Comparison of ENCODE assay signal across 9 cellular contexts in genomic region chr15:48965972-48966371, GRCh38. TPM values are rescaled to one million over a fixed set of nuclear protein-coding genes. Genes with fewer than 3 reads are reported as not detected.
DNase-seq lines count a peak whose midpoint lies in the region; ATAC-seq and TF ChIP-seq lines count a peak whose summit lies in the region.
"Had no signal": no experiment of that assay in that cellular context is flagged by ENCODE, and none has a peak within 500 bp of the region (broad histone marks: within the 10 kb centered on the region; RNA-seq: fewer than 3 reads in every experiment).

No MANE protein-coding gene starts in this region.

- H3K9ac ChIP-seq in mesenchymal stem cell (ENCODE audit: low read length), result no peak overlapping the region

- POLR2A ChIA-PET in BJ (lab: Charles Lee), result no interaction called here

- no peak overlapping the region for H2AK5ac ChIP-seq in mesenchymal stem cell (ENCODE audit: low read length, severe bottlenecking)

- intact Hi-C loops in Right ventricle myocardium superior (cut with DNase I), result no loop called here

- peaks cover 8% of the 10 kb centered on the region for H3K4me1 ChIP-seq in mesenchymal stem cell (ENCODE audit: control insufficient read depth, insufficient read depth, low read depth, low read length)

- no peak overlapping the region for H3K27ac ChIP-seq in mesenchymal stem cell (ENCODE audit: low read length, poor library complexity, severe bottlenecking)

- peaks cover 32% of the 10 kb centered on the region for H3K4me1 Mint-ChIP-seq in T-helper 1 cell treated with Interleukin-12 subunit alpha and Interleukin-12 subunit beta and Interleukin-4 antibody, amounts not matched to agents 30 μg/mL and 1 μg/mL, for 36 hours (ENCODE audit: low read depth)

- no peak overlapping the region for H2BK15ac ChIP-seq in mesenchymal stem cell (ENCODE audit: low read depth, poor library complexity, severe bottlenecking)

- no peak overlapping the region for H4K91ac ChIP-seq in mesenchymal stem cell (ENCODE audit: low read length)

- H2BK12ac ChIP-seq in mesenchymal stem cell (ENCODE audit: low read length in 2 of 2), result no peak overlapping the region

- no peaks in the 10 kb centered on the region for H3K79me1 ChIP-seq in mesenchymal stem cell (replicated peaks; ENCODE audit: low read length, poor library complexity, severe bottlenecking)

- no peak overlapping the region for H4K8ac ChIP-seq in mesenchymal stem cell (ENCODE audit: low read length)

- H3K4me3 Mint-ChIP-seq in T-helper 1 cell treated with Interleukin-12 subunit alpha and Interleukin-12 subunit beta and Interleukin-4 antibody, amounts not matched to agents 30 μg/mL and 1 μg/mL, for 36 hours, result peak overlapping the region; percentile 5

- no peaks in the 10 kb centered on the region for H3K36me3 ChIP-seq in BJ (ENCODE audit: control insufficient read depth, insufficient read depth, low read length)
- no peaks in the 10 kb centered on the region for H3K36me3 ChIP-seq in mesenchymal stem cell (ENCODE audit: control insufficient read depth in 1 of 2, insufficient read depth in 2 of 2, low read depth in 1 of 2, low read length in 2 of 2)

- H3K23ac ChIP-seq in mesenchymal stem cell (ENCODE audit: low read length in 2 of 2), result no peak overlapping the region

- H3K14ac ChIP-seq in mesenchymal stem cell (ENCODE audit: low read length in 2 of 2), result no peak overlapping the region

- peak; percentile 46 for ATAC-seq in GM19023 (IDR thresholded peaks at IDR 0.05; ENCODE audit: unreplicated experiment)
- ATAC-seq in HG03175 (IDR thresholded peaks at IDR 0.05; ENCODE audit: unreplicated experiment), result peak; percentile 56
- ATAC-seq in Right ventricle myocardium superior (ENCODE audit: poor library complexity), result no peak

- CTCF ChIA-PET in BJ (lab: Yijun Ruan, JAX), result interaction anchor here (0.6 to 5.2 kb wide), 12 partner anchors 9 to 179 kb away, joined by 3 to 48 read pairs (median 6); partner anchors contain the start of gene EID1

- no peak overlapping the region for H2AFZ ChIP-seq in mesenchymal stem cell (ENCODE audit: low read depth, low read length)

- peak; percentile 56 for TF ChIP-seq CTCF in BJ (IDR thresholded peaks at IDR 0.05; ENCODE audit: insufficient read depth, low read depth, low read length)

- H3K27me3 ChIP-seq in BJ (ENCODE audit: control insufficient read depth, insufficient read depth, low read length), result no peaks in the 10 kb centered on the region
- H3K27me3 ChIP-seq in mesenchymal stem cell (ENCODE audit: control insufficient read depth in 1 of 2, insufficient read depth in 1 of 2, low read length in 2 of 2), result no peaks in the 10 kb centered on the region

- DNase-seq in BJ (ENCODE audit: low read depth) (no peak), mesenchymal stem cell (peak; percentile 71), NCI-H1694 (lab: John Stamatoyannopoulos, UW) (no peak), T-helper 9 cell (no peak), Right ventricle myocardium superior (no peak)

- H3K9me3 Mint-ChIP-seq in T-helper 1 cell treated with Interleukin-12 subunit alpha and Interleukin-12 subunit beta and Interleukin-4 antibody, amounts not matched to agents 30 μg/mL and 1 μg/mL, for 36 hours, result no peaks in the 10 kb centered on the region

- peak overlapping the region; percentile 85 for H3K27ac Mint-ChIP-seq in T-helper 1 cell treated with Interleukin-12 subunit alpha and Interleukin-12 subunit beta and Interleukin-4 antibody, amounts not matched to agents 30 μg/mL and 1 μg/mL, for 36 hours

- H3K18ac ChIP-seq in mesenchymal stem cell (ENCODE audit: low read depth in 1 of 2, low read length in 2 of 2), result no peak overlapping the region

- peaks cover 8% of the 10 kb centered on the region for H3K27me3 Mint-ChIP-seq in T-helper 1 cell treated with Interleukin-12 subunit alpha and Interleukin-12 subunit beta and Interleukin-4 antibody, amounts not matched to agents 30 μg/mL and 1 μg/mL, for 36 hours (ENCODE audit: low read depth)

- H3K9me3 ChIP-seq in mesenchymal stem cell (ENCODE audit: control insufficient read depth, low read length), result no peaks in the 10 kb centered on the region

- no peak overlapping the region for H2BK5ac ChIP-seq in mesenchymal stem cell (ENCODE audit: low read depth, low read length, poor library complexity, severe bottlenecking)

- peaks cover 2% of the 10 kb centered on the region for H3K36me3 Mint-ChIP-seq in T-helper 1 cell treated with Interleukin-12 subunit alpha and Interleukin-12 subunit beta and Interleukin-4 antibody, amounts not matched to agents 30 μg/mL and 1 μg/mL, for 36 hours (ENCODE audit: low read depth)

- no peak overlapping the region for H2BK120ac ChIP-seq in mesenchymal stem cell (ENCODE audit: low read depth, low read length)

- H3K4me3 ChIP-seq in BJ (ENCODE audit: low read depth, low read length), result no peak overlapping the region
- no peak overlapping the region for H3K4me3 ChIP-seq in mesenchymal stem cell (ENCODE audit: insufficient read depth in 1 of 2, low read depth in 1 of 2, low read length in 2 of 2)

- no peak overlapping the region for H3K4me2 ChIP-seq in mesenchymal stem cell (ENCODE audit: low read length, poor library complexity, severe bottlenecking)

- no peak overlapping the region for H3K4ac ChIP-seq in mesenchymal stem cell (ENCODE audit: low read depth in 1 of 2, low read length in 2 of 2)

RNA-seq across cellular contexts. Expression of gene SHC4, which starts 2.3 kb away (rescaled TPM):
- polyA plus RNA-seq in BJ (2011; rRNA removed), result 0.74 and 0.86 TPM in 2 replicates
- 0.77 and 1.2 TPM in 2 replicates for polyA minus RNA-seq in BJ (2011; rRNA and poly(A)+ RNA removed)
- 1.6 TPM for polyA plus RNA-seq in mesenchymal stem cell (2013, experiment 1 of 2)
- polyA plus RNA-seq in mesenchymal stem cell (2013, experiment 2 of 2), result 1.7 TPM
- 2.5 TPM for total RNA-seq in Right ventricle myocardium superior
- polyA plus RNA-seq: endothelial cell of umbilical vein had no signal
